Comparison of ENCODE assay signal across 13 cellular contexts in the genomic region with DNA sequence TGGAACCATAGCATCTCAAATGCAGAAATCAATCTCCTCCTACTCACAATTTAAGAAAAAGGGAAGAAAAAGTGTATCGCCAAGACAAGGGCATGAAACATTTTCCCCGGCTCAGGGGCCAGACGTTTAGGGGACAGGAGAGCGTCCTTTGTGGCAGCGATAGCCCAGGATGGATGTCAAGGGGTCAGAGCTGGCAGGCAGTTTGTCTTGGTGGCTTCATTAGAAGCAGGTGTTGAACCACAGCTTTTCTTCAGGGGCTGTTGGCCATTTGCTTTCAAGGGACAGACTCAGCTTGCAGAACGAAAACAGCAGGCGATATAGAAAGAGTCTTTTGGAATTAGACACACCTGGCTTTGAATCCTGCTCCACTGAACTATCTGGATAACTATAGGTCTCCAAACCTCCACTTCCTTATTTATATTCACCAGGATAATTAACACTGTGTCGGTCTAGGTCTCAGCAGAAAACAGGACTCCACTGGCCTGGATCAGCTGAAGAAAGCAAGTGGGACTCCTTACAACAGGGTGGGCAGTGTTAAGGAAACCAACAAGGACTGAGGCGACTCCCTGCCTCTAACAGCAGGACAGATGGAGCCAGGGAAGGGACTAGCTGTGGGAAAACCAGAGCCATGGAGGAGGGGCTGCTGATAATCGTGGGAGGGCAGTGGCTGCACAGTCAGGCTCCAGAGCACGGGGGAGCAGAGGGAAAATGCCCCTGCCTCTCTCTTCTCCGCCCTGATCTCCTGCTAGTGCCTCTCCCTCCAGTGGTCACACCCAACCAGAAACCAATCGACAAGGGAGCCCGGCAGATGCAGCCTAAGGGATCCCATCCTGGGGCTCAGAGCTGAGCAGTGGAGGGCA.
DNase-seq lines count a peak whose midpoint lies in the region; ATAC-seq and TF ChIP-seq lines count a peak whose summit lies in the region.
"Had no signal": no experiment of that assay in that cellular context is flagged by ENCODE, and none has a peak within 500 bp of the region (broad histone marks: within the 10 kb centered on the region; RNA-seq: fewer than 3 reads in every experiment).

No MANE protein-coding gene starts in this region.

- peaks cover 24% of the 10 kb centered on the region for H3K9me3 ChIP-seq in endodermal cell (ENCODE audit: control insufficient read depth, low read length)
- H3K9me3 ChIP-seq in neural progenitor cell (ENCODE audit: low read depth) = no peaks in the 10 kb centered on the region
- H3K9me3 ChIP-seq: gastrocnemius medialis had no signal

- peak; percentile 53 for TF ChIP-seq CTCF in endodermal cell (conservative IDR thresholded peaks at IDR 0.05)
- TF ChIP-seq CTCF in neural progenitor cell (IDR thresholded peaks at IDR 0.05) = peak; percentile 33

- H3K27ac ChIP-seq in endodermal cell (ENCODE audit: low read depth, low read length) (no peak overlapping the region), neural progenitor cell (no peak overlapping the region)
- H3K27ac ChIP-seq: gastrocnemius medialis had no signal

- H3K4me1 Mint-ChIP-seq in endodermal cell (peaks cover 16% of the 10 kb centered on the region), neural progenitor cell (peaks cover 32% of the 10 kb centered on the region)

- H3K4me3 Mint-ChIP-seq in endodermal cell (no peak overlapping the region), neural progenitor cell (no peak overlapping the region)
- H3K4me3 Mint-ChIP-seq: activated naive CD4-positive, alpha-beta T cell treated with anti-CD3 and anti-CD28 coated beads, Interleukin-2, amount 10 ng/mL, durations not matched to agents 7 days and 5 days had no signal

- H3K36me3 ChIP-seq in endodermal cell (ENCODE audit: control insufficient read depth, insufficient read depth, low read length) (no peaks in the 10 kb centered on the region), neural progenitor cell (no peaks in the 10 kb centered on the region)
- H3K36me3 ChIP-seq: gastrocnemius medialis had no signal

- H2AFZ ChIP-seq in neural progenitor cell (replicated peaks) = peak overlapping the region; percentile 91

- H3K9me3 Mint-ChIP-seq in endodermal cell (peaks cover 28% of the 10 kb centered on the region), neural progenitor cell (peaks cover 2% of the 10 kb centered on the region)
- H3K9me3 Mint-ChIP-seq: activated naive CD4-positive, alpha-beta T cell treated with anti-CD3 and anti-CD28 coated beads, Interleukin-2, amount 10 ng/mL, durations not matched to agents 7 days and 5 days had no signal

- no peaks in the 10 kb centered on the region for H4K20me1 ChIP-seq in neural progenitor cell (ENCODE audit: low read depth)

- H3K4me3 ChIP-seq in endodermal cell (ENCODE audit: low read length) (no peak overlapping the region), neural progenitor cell (no peak overlapping the region)
- H3K4me3 ChIP-seq: gastrocnemius medialis had no signal

- H3K9ac ChIP-seq in endodermal cell (ENCODE audit: extremely low read depth, low read length, poor library complexity, severe bottlenecking) = no peak overlapping the region
- no peak overlapping the region for H3K9ac ChIP-seq in neural progenitor cell

- 76 to 80% methylated on average over 7 to 14 of the region's 14 CpGs for WGBS in endodermal cell (ENCODE audit: insufficient coverage in 1 of 2, insufficient read length in 1 of 2), 2 experiments

- peaks cover 3% of the 10 kb centered on the region for H3K4me1 ChIP-seq in endodermal cell (ENCODE audit: control insufficient read depth, insufficient read depth, low read length)
- H3K4me1 ChIP-seq in neural progenitor cell = peaks cover 10% of the 10 kb centered on the region
- H3K4me1 ChIP-seq: gastrocnemius medialis had no signal

- peak overlapping the region; percentile 44 for H3K4me2 ChIP-seq in neural progenitor cell

- H3K36me3 Mint-ChIP-seq in endodermal cell (ENCODE audit: low read depth) = peaks cover 6% of the 10 kb centered on the region
- H3K36me3 Mint-ChIP-seq in neural progenitor cell = no peaks in the 10 kb centered on the region

- ATAC-seq in HG03469 (IDR thresholded peaks at IDR 0.05; ENCODE audit: unreplicated experiment) (no peak), HG03571 (IDR thresholded peaks at IDR 0.05; ENCODE audit: unreplicated experiment) (no peak), GM21515 (IDR thresholded peaks at IDR 0.05; ENCODE audit: unreplicated experiment) (no peak)
- ATAC-seq: gastrocnemius medialis had no signal

- H3K27me3 ChIP-seq in endodermal cell (ENCODE audit: control insufficient read depth, insufficient read depth, low read length, poor library complexity, severe bottlenecking) = no peaks in the 10 kb centered on the region
- H3K27me3 ChIP-seq in neural progenitor cell = no peaks in the 10 kb centered on the region
- H3K27me3 ChIP-seq: gastrocnemius medialis had no signal

- H3K27ac Mint-ChIP-seq in endodermal cell (no peak overlapping the region), neural progenitor cell (peak overlapping the region; percentile 11)
- H3K27ac Mint-ChIP-seq: activated naive CD4-positive, alpha-beta T cell treated with anti-CD3 and anti-CD28 coated beads, Interleukin-2, amount 10 ng/mL, durations not matched to agents 7 days and 5 days had no signal

- H3F3A ChIP-seq in neural progenitor cell (ENCODE audit: low read depth) = no peaks in the 10 kb centered on the region

- H3K27me3 Mint-ChIP-seq in endodermal cell (ENCODE audit: insufficient read depth) = peaks cover 1% of the 10 kb centered on the region
- peaks cover 8% of the 10 kb centered on the region for H3K27me3 Mint-ChIP-seq in neural progenitor cell (ENCODE audit: insufficient read depth, low read depth)

- peak; percentile 87 for DNase-seq in ELF-1 (ENCODE audit: low read depth, low spot score)
- peak; percentile 99 for DNase-seq in NCI-H524 (lab: John Stamatoyannopoulos, UW)
- DNase-seq in endodermal cell = peak; percentile 82
- peak; percentile 45 for DNase-seq in neural progenitor cell (ENCODE audit: low spot score)
- DNase-seq in midbrain (lab: John Stamatoyannopoulos, UW) = no peak
- DNase-seq: activated CD4-positive, CD25-positive, alpha-beta regulatory T cell; activated naive CD4-positive, alpha-beta T cell treated with anti-CD3 and anti-CD28 coated beads, Interleukin-2, amount 10 ng/mL, durations not matched to agents 7 days and 5 days; gastrocnemius medialis; Kasumi-1; NCI-H2107 had no signal

- H3K79me2 ChIP-seq in neural progenitor cell (ENCODE audit: low read depth) = no peaks in the 10 kb centered on the region
